Comparison of ENCODE assay signal across 23 cellular contexts in genomic region chr3:55059027-55059629, GRCh38.
DNase-seq lines count a peak whose midpoint lies in the region; ATAC-seq and TF ChIP-seq lines count a peak whose summit lies in the region.
"Had no signal": no experiment of that assay in that cellular context is flagged by ENCODE, and none has a peak within 500 bp of the region (broad histone marks: within the 10 kb centered on the region; RNA-seq: fewer than 3 reads in every experiment).

No MANE protein-coding gene starts in this region.

- no peaks in the 10 kb centered on the region for H3K27me3 ChIP-seq in Loucy (ENCODE audit: insufficient read depth, low read length, poor library complexity, severe bottlenecking)
- H3K27me3 ChIP-seq in hepatocyte: no peaks in the 10 kb centered on the region
- H3K27me3 ChIP-seq: dorsolateral prefrontal cortex, tibial artery had no signal

- H3K4me1 ChIP-seq in Loucy (ENCODE audit: insufficient read depth, low read length, poor library complexity, severe bottlenecking) (no peaks in the 10 kb centered on the region), hepatocyte (ENCODE audit: insufficient read depth) (no peaks in the 10 kb centered on the region)
- H3K4me1 ChIP-seq: tibial artery had no signal

- no peak overlapping the region for H3K9ac ChIP-seq in Loucy (ENCODE audit: low read depth, low read length, poor library complexity, severe bottlenecking)

- H3K4me3 ChIP-seq in Loucy (ENCODE audit: low read length, poor library complexity, severe bottlenecking) (no peak overlapping the region), choroid plexus epithelial cell (ENCODE audit: low read depth, low read length) (no peak overlapping the region), hepatocyte (no peak overlapping the region)
- H3K4me3 ChIP-seq: dorsolateral prefrontal cortex, HAP-1, tibial artery had no signal

- H3K36me3 ChIP-seq in Loucy (ENCODE audit: insufficient read depth, low read length) (no peaks in the 10 kb centered on the region), hepatocyte (replicated peaks; ENCODE audit: insufficient read depth, low read depth) (no peaks in the 10 kb centered on the region)
- H3K36me3 ChIP-seq: HAP-1, tibial artery had no signal

- 89% methylated on average over 5 of the region's 5 CpGs for WGBS in hepatocyte (ENCODE audit: low lambda C conversion rate, missing lambda C conversion rate)

- no peak overlapping the region for H3K4me2 ChIP-seq in Loucy (ENCODE audit: low read depth, low read length, poor library complexity, severe bottlenecking)
- H3K4me2 ChIP-seq in hepatocyte: no peak overlapping the region

- no peaks in the 10 kb centered on the region for H4K20me1 ChIP-seq in Loucy (ENCODE audit: insufficient read depth, low read length, poor library complexity, severe bottlenecking)
- no peaks in the 10 kb centered on the region for H4K20me1 ChIP-seq in hepatocyte (ENCODE audit: insufficient read depth, poor library complexity, severe bottlenecking)

- H3K27ac ChIP-seq in hepatocyte: no peak overlapping the region
- H3K27ac ChIP-seq: dorsolateral prefrontal cortex, tibial artery, VCaP had no signal

- no peak for ATAC-seq in GM19455 (IDR thresholded peaks at IDR 0.05; ENCODE audit: unreplicated experiment)
- ATAC-seq: HepG2; left colon; stimulated activated naive CD8-positive, alpha-beta T cell treated with anti-CD3 and anti-CD28 coated beads, Interleukin-15, Interleukin-2, amounts not matched to agents 100 U/mL and 50 U/mL, for 24 hours; T-cell had no signal

- DNase-seq in EL (peak; percentile 14), choroid plexus epithelial cell (ENCODE audit: low read depth) (peak; percentile 40), posterior vena cava (ENCODE audit: low spot score) (peak; percentile 43), NCI-H69 (lab: John Stamatoyannopoulos, UW) (no peak), hepatocyte (ENCODE audit: low spot score) (no peak)
- DNase-seq: activated CD4-positive, alpha-beta T cell treated with anti-CD3 and anti-CD28 coated beads, Interleukin-2, amount 10 ng/mL, durations not matched to agents 7 days and 5 days; caudate nucleus; COR-L47; DMS79 treated with DMSO at 0.1 percent for 48 hours; dorsolateral prefrontal cortex; left colon; NCI-H1436 treated with DMSO at 0.1 percent for 48 hours; NCI-H748 treated with DMSO at 0.1 percent for 48 hours; small intestine; stimulated activated CD4-positive, alpha-beta T cell treated with anti-CD3 and anti-CD28 coated beads, Interleukin-2, amount 100 ng/mL, for 48 hours; stimulated activated naive CD8-positive, alpha-beta T cell treated with anti-CD3 and anti-CD28 coated beads, Interleukin-15, Interleukin-2, amounts not matched to agents 100 U/mL and 50 U/mL, for 24 hours; T-cell; tibial artery had no signal

- H3K9me2 ChIP-seq in Loucy (replicated peaks; ENCODE audit: low read depth, low read length) (no peaks in the 10 kb centered on the region), hepatocyte (replicated peaks; ENCODE audit: insufficient read depth) (no peaks in the 10 kb centered on the region)

- intact Hi-C loops in posterior vena cava (cut with DNase I): no loop called here

- no peaks in the 10 kb centered on the region for H3F3A ChIP-seq in Loucy (ENCODE audit: low read depth)

- H3K9me3 ChIP-seq in Loucy (ENCODE audit: insufficient read depth, low read depth, low read length): peaks cover 7% of the 10 kb centered on the region; the same call in 1 of the 2 replicates
- peaks cover 4% of the 10 kb centered on the region for H3K9me3 ChIP-seq in hepatocyte (ENCODE audit: low read depth)
- H3K9me3 ChIP-seq: HAP-1 had no signal

- TF ChIP-seq CTCF in Loucy (conservative IDR thresholded peaks at IDR 0.05; ENCODE audit: low read length): no peak
- TF ChIP-seq CTCF in choroid plexus epithelial cell (conservative IDR thresholded peaks at IDR 0.05; ENCODE audit: low read depth, low read length): no peak
- no peak for TF ChIP-seq CTCF in hepatocyte (IDR thresholded peaks at IDR 0.05; ENCODE audit: poor library complexity)

- 0 out of 2 replicates have a peak overlapping the region, but pooled peaks have one; percentile 24 for H2AFZ ChIP-seq in Loucy (ENCODE audit: low read length)
- no peak overlapping the region for H2AFZ ChIP-seq in hepatocyte

- H3K79me2 ChIP-seq in Loucy (ENCODE audit: insufficient read depth, low read length): no peaks in the 10 kb centered on the region
- H3K79me2 ChIP-seq in hepatocyte: no peaks in the 10 kb centered on the region

Comparison
In these comparisons a context has a peak if more than half of its experiments do, and no peak if none do; other contexts are left out.
1. DNase-seq: peak in EL (single experiment), choroid plexus epithelial cell (single experiment) and posterior vena cava (single experiment); none in NCI-H69 (single experiment) and hepatocyte (single experiment).